In the genomic region with DNA sequence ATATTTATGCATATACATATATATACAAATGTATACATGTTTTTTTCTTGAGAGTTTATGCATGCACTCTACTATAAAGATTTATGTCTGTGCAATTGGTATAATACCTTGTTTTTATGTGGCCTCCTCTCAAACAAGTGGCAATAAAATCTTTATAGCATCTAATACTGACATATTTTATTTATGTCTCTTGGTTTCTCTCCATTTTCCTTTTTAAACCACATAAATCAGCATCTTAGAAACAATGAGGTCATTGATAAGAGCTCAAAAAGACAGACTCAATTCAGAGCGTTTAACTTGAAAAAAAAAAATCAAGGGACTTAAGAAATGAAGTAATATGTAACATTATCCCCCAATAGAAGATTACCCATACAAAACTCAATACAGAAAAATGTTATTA, we compare ENCODE assay signal across 25 cellular contexts.
A peak's percentile ranks its signal among the peaks of the same experiment; 100 is the strongest.
DNase-seq lines count a peak whose midpoint lies in the region; ATAC-seq, FAIRE-seq and TF ChIP-seq lines count a peak whose summit lies in the region.
"Had no signal": no experiment of that assay in that cellular context is flagged by ENCODE, and none has a peak within 500 bp of the region (broad histone marks: within the 10 kb centered on the region; RNA-seq: fewer than 3 reads in every experiment).

No MANE protein-coding gene starts in this region.

- ATAC-seq in HepG2 (no peak), right lobe of liver (no peak), GM18907 (IDR thresholded peaks at IDR 0.05; ENCODE audit: unreplicated experiment) (no peak), HG02763 (IDR thresholded peaks at IDR 0.05; ENCODE audit: unreplicated experiment) (no peak), esophagus mucosa (no peak)

- no peak overlapping the region for H2AFZ ChIP-seq in HepG2 (ENCODE audit: low read length)

- no peak overlapping the region for H3K9ac ChIP-seq in HepG2 (ENCODE audit: insufficient read depth, low read depth, low read length)
- H3K9ac ChIP-seq: BLaER1 treated with 17β-estradiol and CSF1 and Interleukin-3, amounts not matched to agents 10 nM and 100 nM had no signal

- no peak for TF ChIP-seq POLR2A in HepG2 (IDR thresholded peaks at IDR 0.05; ENCODE audit: insufficient read depth in 1 of 2, low read depth in 2 of 2, low read length in 2 of 2)
- no peak for TF ChIP-seq POLR2A in right lobe of liver (IDR thresholded peaks at IDR 0.05)

- POLR2A ChIA-PET in HepG2 (lab: Yijun Ruan, JAX), result no interaction called here
- POLR2A ChIA-PET in HEK293 (lab: Yijun Ruan, JAX), result no interaction called here

- no peaks in the 10 kb centered on the region for H3K79me2 ChIP-seq in HepG2 (ENCODE audit: insufficient read depth, low read length)

- FAIRE-seq in HepG2 (lab: Jason Lieb, UNC), result no peak
- FAIRE-seq: GM12891, GM18507, H54 had no signal

- H3K36me3 ChIP-seq in HepG2 (replicated peaks in 1 of 2; ENCODE audit: control insufficient read depth in 1 of 2, insufficient read depth in 2 of 2, low read length in 2 of 2), result no peaks in the 10 kb centered on the region
- H3K36me3 ChIP-seq in right lobe of liver, result no peaks in the 10 kb centered on the region
- H3K36me3 ChIP-seq in HEK293 (ENCODE audit: control insufficient read depth in 2 of 2, insufficient read depth in 1 of 2, low read length in 2 of 2), result no peaks in the 10 kb centered on the region
- H3K36me3 ChIP-seq: BE2C; BLaER1 treated with 17β-estradiol and CSF1 and Interleukin-3, amounts not matched to agents 10 nM and 100 nM; HAP-1 had no signal

- H3K27ac ChIP-seq in HepG2 (ENCODE audit: extremely low read length, insufficient read depth, low read length), result no peak overlapping the region
- H3K27ac ChIP-seq in right lobe of liver, result no peak overlapping the region
- H3K27ac ChIP-seq in HEK293 (ENCODE audit: extremely low read depth, low read depth, low read length), result no peak overlapping the region
- H3K27ac ChIP-seq: 22Rv1; BLaER1 treated with 17β-estradiol and CSF1 and Interleukin-3, amounts not matched to agents 10 nM and 100 nM had no signal

- TF ChIP-seq CTCF in HepG2 (CRISPR knock-in tag; IDR thresholded peaks at IDR 0.05) (no peak), right lobe of liver (IDR thresholded peaks at IDR 0.05) (no peak), HEK293 (tag by site-specific recombination; IDR thresholded peaks at IDR 0.05) (no peak)

- H4K20me1 ChIP-seq in HepG2 (ENCODE audit: insufficient read depth, low read length), result no peaks in the 10 kb centered on the region
- H4K20me1 ChIP-seq: BLaER1 treated with 17β-estradiol and CSF1 and Interleukin-3, amounts not matched to agents 10 nM and 100 nM had no signal

- no peaks in the 10 kb centered on the region for H3K4me1 ChIP-seq in HepG2 (ENCODE audit: insufficient read depth, low read length)
- no peaks in the 10 kb centered on the region for H3K4me1 ChIP-seq in right lobe of liver
- H3K4me1 ChIP-seq in HEK293 (ENCODE audit: control insufficient read depth, insufficient read depth, low read length), result no peaks in the 10 kb centered on the region
- H3K4me1 ChIP-seq: BE2C; BLaER1 treated with 17β-estradiol and CSF1 and Interleukin-3, amounts not matched to agents 10 nM and 100 nM; HAP-1 had no signal

- H3K27me3 ChIP-seq in HepG2 (ENCODE audit: control insufficient read depth in 1 of 2, insufficient read depth in 2 of 2, low read length in 2 of 2), result no peaks in the 10 kb centered on the region; a peak in 1 of 5 replicates
- no peaks in the 10 kb centered on the region for H3K27me3 ChIP-seq in right lobe of liver
- H3K27me3 ChIP-seq: BE2C; BLaER1 treated with 17β-estradiol and CSF1 and Interleukin-3, amounts not matched to agents 10 nM and 100 nM had no signal

- no TSS peak for BruUV-seq in HepG2 (replicated peaks; lab: Mats Ljungman, UMichigan)

- intact Hi-C loops in HepG2 (cut with micrococcal nuclease; ENCODE audit: unreplicated experiment) (loop anchor here (2.0 kb wide), 1 partner anchor 16 kb away; no protein-coding TSS in a partner anchor), right lobe of liver (cut with DNase I) (no loop called here)

- H3K9me3 ChIP-seq in HepG2 (ENCODE audit: low read length), result no peaks in the 10 kb centered on the region
- H3K9me3 ChIP-seq in right lobe of liver, result no peaks in the 10 kb centered on the region
- H3K9me3 ChIP-seq in HEK293 (ENCODE audit: control insufficient read depth, insufficient read depth, low read depth, low read length), result no peaks in the 10 kb centered on the region
- H3K9me3 ChIP-seq: BE2C; BLaER1 treated with 17β-estradiol and CSF1 and Interleukin-3, amounts not matched to agents 10 nM and 100 nM; HAP-1 had no signal

- TF ChIP-seq RAD21 in HepG2 (CRISPR knock-in tag; IDR thresholded peaks at IDR 0.05), result no peak

- in situ Hi-C loops in HepG2 (cut with HindIII; ENCODE audit: extremely low pct_ligation_motif_present, low pct_unique_long_range_greater_than_20kb) (no loop called here), SK-MEL-5 (cut with HindIII; ENCODE audit: low pct_unique_long_range_greater_than_20kb, low sequenced_read_pairs) (no loop called here)

- no peak overlapping the region for H3K4me2 ChIP-seq in HepG2 (ENCODE audit: low read depth, low read length)
- H3K4me2 ChIP-seq: BLaER1 treated with 17β-estradiol and CSF1 and Interleukin-3, amounts not matched to agents 10 nM and 100 nM had no signal

- CTCF ChIA-PET in HepG2 (lab: Yijun Ruan, JAX; ENCODE audit: low intra/inter-chr PET ratio, low total read pairs) (no interaction called here), HEK293 (lab: Yijun Ruan, JAX) (no interaction called here)

- DNase-seq in HepG2 (ENCODE audit: low spot score), result no peak
- DNase-seq in right lobe of liver, result no peak
- DNase-seq in SK-MEL-5 (ENCODE audit: low read depth, low spot score), result peak; percentile 22
- DNase-seq in NCI-H1092 (lab: John Stamatoyannopoulos, UW), result no peak
- DNase-seq: AML-193; BE2C; Calu3; CD4-positive, alpha-beta T cell; CD8-positive, alpha-beta memory T cell; COR-L47; DMS53; DMS79 treated with DMSO at 0.1 percent for 48 hours; GF-D8; GOT3; HFFc6 had no signal

- WGBS in HepG2 (ENCODE audit: low lambda C conversion rate), result 46% methylated on average over 1 of the region's 1 CpG
- 14% methylated on average over 1 of the region's 1 CpG for WGBS in right lobe of liver (ENCODE audit: insufficient coverage, low coverage, low lambda C conversion rate, missing lambda C conversion rate)

- TF ChIP-seq EP300 in HepG2 (IDR thresholded peaks at IDR 0.05; ENCODE audit: low read depth in 2 of 2, low read length in 2 of 2) (no peak), HepG2 (CRISPR knock-in tag; IDR thresholded peaks at IDR 0.05; ENCODE audit: borderline replicate concordance) (no peak)

- no peak overlapping the region for H3K4me3 ChIP-seq in HepG2 (replicated peaks in 1 of 3; ENCODE audit: insufficient read depth in 1 of 3, low read depth in 2 of 3, low read length in 3 of 3)
- H3K4me3 ChIP-seq in right lobe of liver, result no peak overlapping the region
- no peak overlapping the region for H3K4me3 ChIP-seq in HEK293 (ENCODE audit: low read depth, low read length)
- H3K4me3 ChIP-seq: BLaER1 treated with 17β-estradiol and CSF1 and Interleukin-3, amounts not matched to agents 10 nM and 100 nM; HAP-1 had no signal

TF ChIP-seq in HepG2, 621 proteins besides CTCF, POLR2A, EP300 and RAD21:
- TF ChIP-seq ZNF616 (CRISPR knock-in tag; IDR thresholded peaks at IDR 0.05; ENCODE audit: low read depth) (no peak), ATF7 (IDR thresholded peaks at IDR 0.05) (0 out of 2 replicates have a peak, but pooled peaks have one; percentile 9), ATF7 (CRISPR knock-in tag; IDR thresholded peaks at IDR 0.05) (no peak)
- TF ChIP-seq, protein P1, sequence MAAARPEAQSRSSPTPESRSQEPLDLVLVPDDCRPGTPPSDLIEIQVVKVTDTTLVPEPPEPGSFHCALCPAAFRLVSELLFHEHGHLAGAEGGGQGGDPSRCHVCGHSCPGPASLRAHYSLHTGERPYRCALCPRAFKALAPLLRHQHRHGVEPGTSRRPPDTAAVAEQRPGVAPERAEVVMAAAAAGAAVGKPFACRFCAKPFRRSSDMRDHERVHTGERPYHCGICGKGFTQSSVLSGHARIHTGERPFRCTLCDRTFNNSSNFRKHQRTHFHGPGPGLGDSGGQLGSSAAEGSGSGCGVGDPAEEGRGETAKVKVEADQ (CRISPR knock-in tag; IDR thresholded peaks at IDR 0.05; ENCODE audit: borderline replicate concordance), result no peak

TF ChIP-seq in HEK293, 187 proteins besides CTCF, POLR2A, EP300 and RAD21 (continues in another document):
- TF ChIP-seq ZNF843 (tag by site-specific recombination; IDR thresholded peaks at IDR 0.05) (peak; percentile 29; the same call in 1 of the 2 replicates), ZNF433 (tag by site-specific recombination; IDR thresholded peaks at IDR 0.05; ENCODE audit: low read depth) (no peak), TCF7L2 (IDR thresholded peaks at IDR 0.05; ENCODE audit: borderline replicate concordance, low read depth, low read length) (0 out of 2 replicates have a peak, but pooled peaks have one; percentile 41), KLF8 (tag by site-specific recombination; IDR thresholded peaks at IDR 0.05) (peak; percentile 43; the same call in 1 of the 2 replicates), ZNF366 (tag by site-specific recombination; conservative IDR thresholded peaks at IDR 0.05) (peak; percentile 47; the same call in 1 of the 2 replicates), WT1 (tag by site-specific recombination; IDR thresholded peaks at IDR 0.05) (peak; percentile 60; the same call in 1 of the 2 replicates)
- TF ChIP-seq, protein P2, sequence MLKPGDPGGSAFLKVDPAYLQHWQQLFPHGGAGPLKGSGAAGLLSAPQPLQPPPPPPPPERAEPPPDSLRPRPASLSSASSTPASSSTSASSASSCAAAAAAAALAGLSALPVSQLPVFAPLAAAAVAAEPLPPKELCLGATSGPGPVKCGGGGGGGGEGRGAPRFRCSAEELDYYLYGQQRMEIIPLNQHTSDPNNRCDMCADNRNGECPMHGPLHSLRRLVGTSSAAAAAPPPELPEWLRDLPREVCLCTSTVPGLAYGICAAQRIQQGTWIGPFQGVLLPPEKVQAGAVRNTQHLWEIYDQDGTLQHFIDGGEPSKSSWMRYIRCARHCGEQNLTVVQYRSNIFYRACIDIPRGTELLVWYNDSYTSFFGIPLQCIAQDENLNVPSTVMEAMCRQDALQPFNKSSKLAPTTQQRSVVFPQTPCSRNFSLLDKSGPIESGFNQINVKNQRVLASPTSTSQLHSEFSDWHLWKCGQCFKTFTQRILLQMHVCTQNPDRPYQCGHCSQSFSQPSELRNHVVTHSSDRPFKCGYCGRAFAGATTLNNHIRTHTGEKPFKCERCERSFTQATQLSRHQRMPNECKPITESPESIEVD (tag by site-specific recombination; IDR thresholded peaks at IDR 0.05), result peak; percentile 36; the same call in 1 of the 2 replicates
